Comparison of ENCODE assay signal across 18 cellular contexts in genomic region chr6:48229849-48230248, GRCh38.
"Had no signal": no experiment of that assay in that cellular context is flagged by ENCODE, and none has a peak within 500 bp of the region (broad histone marks: within the 10 kb centered on the region; RNA-seq: fewer than 3 reads in every experiment).

No MANE protein-coding gene starts in this region.

- DNase-seq: dorsolateral prefrontal cortex; effector CD8-positive, alpha-beta T cell; gastrocnemius medialis; islet precursor cell; mucosa of descending colon; naive thymus-derived CD8-positive, alpha-beta T cell; posterior cingulate gyrus; right lobe of liver; stimulated activated CD4-positive, alpha-beta T cell treated with anti-CD3 and anti-CD28 coated beads, Interleukin-4, amount 100 ng/mL, for 1 hour; stimulated activated CD8-positive, alpha-beta memory T cell treated with anti-CD3 and anti-CD28 coated beads, Interleukin-4, amount 100 ng/mL, for 48 hours; stimulated activated naive CD8-positive, alpha-beta T cell treated with anti-CD3 and anti-CD28 coated beads, Interleukin-15, Interleukin-2, amounts not matched to agents 100 U/mL and 50 U/mL, for 24 hours; thyroid gland had no signal

- ATAC-seq: gastrocnemius medialis; left lobe of liver; mucosa of descending colon; naive thymus-derived CD8-positive, alpha-beta T cell; right lobe of liver; stimulated activated effector memory CD8-positive, alpha-beta T cell treated with anti-CD3 and anti-CD28 coated beads, Interleukin-12 subunit alpha, Interleukin-12 subunit beta, amount 100 ng/mL, for 72 hours; stimulated activated naive CD8-positive, alpha-beta T cell treated with anti-CD3 and anti-CD28 coated beads, Interleukin-15, Interleukin-2, amounts not matched to agents 100 U/mL and 50 U/mL, for 24 hours had no signal

- H3K27me3 ChIP-seq: gastrocnemius medialis, neutrophil, right lobe of liver, suprapubic skin, thyroid gland had no signal

- H3K4me3 ChIP-seq: coronary artery, dorsolateral prefrontal cortex, gastrocnemius medialis, mucosa of descending colon, right lobe of liver, suprapubic skin, thyroid gland had no signal

- H3K36me3 ChIP-seq: gastrocnemius medialis, neutrophil, right lobe of liver, suprapubic skin, thyroid gland had no signal

- FAIRE-seq: urothelium cell line had no signal

- H3K4me1 ChIP-seq: gastrocnemius medialis, right lobe of liver, suprapubic skin, thyroid gland had no signal

- H3K27ac ChIP-seq: coronary artery, dorsolateral prefrontal cortex, gastrocnemius medialis, neutrophil, right lobe of liver, suprapubic skin, thyroid gland had no signal

- H3K9me3 ChIP-seq: gastrocnemius medialis, mucosa of descending colon, neutrophil, right lobe of liver, thyroid gland had no signal
